ENCODE assay signal across 12 cellular contexts in the genomic region with DNA sequence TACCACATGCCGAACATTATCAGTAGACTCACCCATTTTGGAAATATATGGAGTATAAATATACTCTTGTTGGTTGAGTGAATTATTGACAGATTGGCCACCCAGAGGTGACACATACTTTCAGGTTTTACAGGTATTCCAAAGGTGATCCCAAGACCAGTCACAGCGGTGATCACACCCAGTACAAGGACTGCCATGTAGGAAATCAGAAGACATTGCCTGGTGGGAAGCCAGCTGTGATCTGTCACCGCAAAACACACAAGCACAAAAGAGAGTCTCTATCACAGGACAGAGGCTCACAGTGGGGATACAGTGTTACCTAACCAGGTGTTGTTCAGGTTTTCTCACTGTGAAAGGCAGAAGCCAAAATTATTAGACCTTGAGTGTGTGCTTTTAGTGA. TPM values are rescaled to one million over a fixed set of nuclear protein-coding genes. Genes with fewer than 3 reads are reported as not detected.
DNase-seq lines count a peak whose midpoint lies in the region; ATAC-seq and TF ChIP-seq lines count a peak whose summit lies in the region.
"Had no signal": no experiment of that assay in that cellular context is flagged by ENCODE, and none has a peak within 500 bp of the region (broad histone marks: within the 10 kb centered on the region; RNA-seq: fewer than 3 reads in every experiment).

No MANE protein-coding gene starts in this region.

- DNase-seq in NCI-H345 (lab: John Stamatoyannopoulos, UW) (peak; percentile 2), NCI-H345 treated with DMSO at 0.1 percent for 48 hours (lab: John Stamatoyannopoulos, UW; ENCODE audit: unreplicated experiment) (no peak), NCI-H2081 (lab: John Stamatoyannopoulos, UW) (peak; percentile 59 to 88), stomach (peak; percentile 52), sigmoid colon (no peak)
- DNase-seq: CD4-positive, alpha-beta memory T cell; H9; NCI-H2171; NCI-H526 had no signal

- H3K4me3 ChIP-seq in esophagus (ENCODE audit: low read depth in 1 of 2, low read length in 2 of 2) = no peak overlapping the region
- no peak overlapping the region for H3K4me3 ChIP-seq in stomach
- H3K4me3 ChIP-seq in sigmoid colon = no peak overlapping the region

- intact Hi-C loops in stomach (cut with DNase I; ENCODE audit: low total_unique reads) (no loop called here), sigmoid colon (cut with DNase I) (no loop called here)

- no peaks in the 10 kb centered on the region for H3K36me3 ChIP-seq in esophagus (ENCODE audit: control insufficient read depth in 2 of 2, insufficient read depth in 2 of 2, low read length in 1 of 2)
- H3K36me3 ChIP-seq in stomach = no peaks in the 10 kb centered on the region
- H3K36me3 ChIP-seq in sigmoid colon = no peaks in the 10 kb centered on the region

- H3K27ac ChIP-seq in esophagus (ENCODE audit: low read depth in 2 of 2, low read length in 1 of 2) = peak overlapping the region; percentile 72 to 86
- H3K27ac ChIP-seq in stomach = peak overlapping the region; percentile 59 to 87 (median 70)
- no peak overlapping the region for H3K27ac ChIP-seq in sigmoid colon

- TF ChIP-seq POLR2A in stomach (IDR thresholded peaks at IDR 0.05) (no peak), sigmoid colon (IDR thresholded peaks at IDR 0.05) (no peak)

- TF ChIP-seq CTCF in stomach (IDR thresholded peaks at IDR 0.05) (no peak), sigmoid colon (IDR thresholded peaks at IDR 0.05) (no peak)

- WGBS in esophagus, 2 donors = 58 to 77% methylated on average over 3 of the region's 3 CpGs
- WGBS in stomach, 5 donors = 39 to 61% (median 49%) methylated on average over 3 of the region's 3 CpGs
- 24 to 76% methylated on average over 3 of the region's 3 CpGs for WGBS in sigmoid colon, 2 donors

- H3K27me3 ChIP-seq in esophagus (ENCODE audit: control insufficient read depth in 1 of 2, insufficient read depth in 2 of 2, low read length in 2 of 2) (no peaks in the 10 kb centered on the region), stomach (no peaks in the 10 kb centered on the region), sigmoid colon (no peaks in the 10 kb centered on the region)

- no peak for ATAC-seq in GM21381 (IDR thresholded peaks at IDR 0.05; ENCODE audit: unreplicated experiment)
- ATAC-seq in HG03108 (IDR thresholded peaks at IDR 0.05; ENCODE audit: unreplicated experiment) = no peak

- no peak for TF ChIP-seq EP300 in stomach (IDR thresholded peaks at IDR 0.05)
- no peak for TF ChIP-seq EP300 in sigmoid colon (IDR thresholded peaks at IDR 0.05)

- no peaks in the 10 kb centered on the region for H3K9me3 ChIP-seq in esophagus (ENCODE audit: control insufficient read depth in 2 of 2, insufficient read depth in 1 of 2, low read depth in 1 of 2, low read length in 1 of 2)
- no peaks in the 10 kb centered on the region for H3K9me3 ChIP-seq in stomach
- H3K9me3 ChIP-seq in sigmoid colon = no peaks in the 10 kb centered on the region

- H3K4me1 ChIP-seq in esophagus (ENCODE audit: control insufficient read depth in 2 of 2, insufficient read depth in 2 of 2, low read length in 1 of 2) (peaks cover 0 to 3% of the 10 kb centered on the region in 2 donors), stomach (peaks cover 15 to 35% (median 20%) of the 10 kb centered on the region in 4 donors), sigmoid colon (no peaks in the 10 kb centered on the region)

RNA-seq across cellular contexts. Expression of a gene that starts 15.8 kb away (rescaled TPM):
- polyA plus RNA-seq in esophagus (100 to 1,000 TPM; 542 to 770 TPM), stomach (1,000 to 10,000 TPM in 1 of 3 donors, 100 to 1,000 TPM in 2; 692 to 1,046 (median 765) TPM), sigmoid colon (1,000 to 10,000 TPM in 1 of 3 donors, 100 to 1,000 TPM in 2; 706 to 1,119 (median 968) TPM)
- total RNA-seq in stomach (100 to 1,000 TPM; 154 to 498 (median 339) TPM), sigmoid colon (100 to 1,000 TPM; 490 to 780 (median 726) TPM)

RNA-seq across cellular contexts. Expression of a gene that starts 51.4 kb away (rescaled TPM):
- polyA plus RNA-seq in esophagus (10 to 100 TPM in 1 of 2 donors, 1 to 10 TPM in 1; 9.8 to 13.9 TPM), stomach (10 to 100 TPM; 11.6 to 26.1 (median 21.8) TPM), sigmoid colon (10 to 100 TPM; 14.9 to 24.0 (median 19.2) TPM)
- total RNA-seq in stomach (100 to 1,000 TPM in 1 of 5 donors, 10 to 100 TPM in 2, 1 to 10 TPM in 2; 2.0 to 115 (median 36.7) TPM), sigmoid colon (10 to 100 TPM; 17.2 to 33.5 (median 24.6) TPM)

RNA-seq across cellular contexts. Expression of a gene that starts 51.5 kb away (rescaled TPM):
- 1 to 10 TPM; 3.4 to 5.9 TPM for polyA plus RNA-seq in esophagus
- 100 to 1,000 TPM in 2 of 5 donors, 10 to 100 TPM in 2, under 1 TPM in 1; 0.87 to 168 (median 45.0) TPM for total RNA-seq in stomach
- polyA plus RNA-seq in stomach = 1 to 10 TPM; 3.2 to 4.7 (median 3.5) TPM
- 10 to 100 TPM; 14.4 to 27.8 (median 16.3) TPM for total RNA-seq in sigmoid colon
- 1 to 10 TPM; 2.8 to 6.1 (median 3.0) TPM for polyA plus RNA-seq in sigmoid colon

Comparison
In these comparisons a context has a peak if more than half of its experiments do, and no peak if none do; other contexts are left out.
1. DNase-seq: peak in NCI-H345 (single experiment), NCI-H2081 (2 of 2) and stomach (single experiment); none in NCI-H345 treated with DMSO at 0.1 percent for 48 hours (single experiment) and sigmoid colon (single experiment).
2. H3K27ac ChIP-seq: peak in esophagus (2 of 2) and stomach (5 of 5); none in sigmoid colon (0 of 4).